22 cellular contexts compared by ENCODE assay signal in the genomic region with DNA sequence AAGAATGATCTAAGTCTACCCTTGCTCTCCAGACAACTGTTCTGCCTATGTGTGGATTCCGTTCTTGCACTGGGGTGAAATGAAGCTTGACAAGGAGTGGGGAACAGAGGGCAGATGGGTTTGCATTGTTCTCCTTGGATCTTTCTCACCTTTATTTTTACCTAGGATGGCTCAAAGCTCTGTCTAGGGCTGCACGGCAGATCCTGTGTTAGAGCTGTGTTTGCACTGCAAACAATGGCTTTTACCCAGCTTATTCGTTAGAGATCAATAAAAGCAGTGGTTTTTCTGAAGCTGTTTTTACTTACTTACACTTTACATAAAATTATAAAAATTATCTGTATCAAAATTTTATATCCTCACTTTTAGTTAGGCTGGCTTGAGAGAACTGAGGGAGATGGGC.
"Had no signal": no experiment of that assay in that cellular context is flagged by ENCODE, and none has a peak within 500 bp of the region (broad histone marks: within the 10 kb centered on the region; RNA-seq: fewer than 3 reads in every experiment).

No MANE protein-coding gene starts in this region.

- H3K27ac ChIP-seq: epithelial cell of prostate, esophagus muscularis mucosa, gastroesophageal sphincter, neutrophil, suprapubic skin, thyroid gland, upper lobe of left lung, uterus had no signal

- DNase-seq: effector memory CD4-positive, alpha-beta T cell; foreskin fibroblast; glutamatergic neuron; left cardiac atrium; left ventricle myocardium superior; mesenchymal stem cell; midbrain; naive B cell; right cardiac atrium; stimulated activated CD4-positive, alpha-beta T cell treated with anti-CD3 and anti-CD28 coated beads, Interleukin-2, amount 100 ng/mL, for 48 hours; stimulated activated naive CD4-positive, alpha-beta T cell treated with Interleukin-2 at 50 U/mL for 16 hours; thyroid gland; upper lobe of left lung; uterus had no signal

- H3K4me1 ChIP-seq: suprapubic skin, upper lobe of left lung, uterus had no signal

- FAIRE-seq: keratinocyte had no signal

- H3K9me3 ChIP-seq: esophagus muscularis mucosa, gastroesophageal sphincter, neutrophil, suprapubic skin, thyroid gland, upper lobe of left lung, uterus had no signal

- H3K4me3 ChIP-seq: esophagus muscularis mucosa, gastroesophageal sphincter, lung, smooth muscle cell, suprapubic skin, thyroid gland, upper lobe of left lung, uterus had no signal

- ATAC-seq: gastroesophageal sphincter, left cardiac atrium, right cardiac atrium had no signal

- H3K36me3 ChIP-seq: esophagus muscularis mucosa, gastroesophageal sphincter, neutrophil, suprapubic skin, thyroid gland, upper lobe of left lung, uterus had no signal

- H3K27me3 ChIP-seq: esophagus muscularis mucosa, gastroesophageal sphincter, neutrophil, suprapubic skin, thyroid gland, upper lobe of left lung, uterus had no signal
